In genomic region chr1:66929289-66929688, GRCh38 we compare ENCODE assay signal across 9 cellular contexts. TPM values are rescaled to one million over a fixed set of nuclear protein-coding genes. Genes with fewer than 3 reads are reported as not detected.
DNase-seq lines count a peak whose midpoint lies in the region; ATAC-seq, FAIRE-seq and TF ChIP-seq lines count a peak whose summit lies in the region.
"Had no signal": no experiment of that assay in that cellular context is flagged by ENCODE, and none has a peak within 500 bp of the region (broad histone marks: within the 10 kb centered on the region; RNA-seq: fewer than 3 reads in every experiment).

No MANE protein-coding gene starts in this region.

- TF ChIP-seq CTCF in HepG2 (CRISPR knock-in tag; IDR thresholded peaks at IDR 0.05) (no peak), transverse colon (IDR thresholded peaks at IDR 0.05) (no peak)

- peak overlapping the region; percentile 83 to 89 for H3K4me3 Mint-ChIP-seq in activated T-cell treated with anti-CD3 and anti-CD28 coated beads, Interleukin-2, amount 50 U/mL, for 72 hours

- peaks cover 39% of the 10 kb centered on the region for H3K4me1 ChIP-seq in adipocyte (ENCODE audit: control insufficient read depth, insufficient read depth, low read length)
- H3K4me1 ChIP-seq in HepG2 (ENCODE audit: insufficient read depth, low read length): peaks cover 47% of the 10 kb centered on the region
- peaks cover 20 to 64% (median 43%) of the 10 kb centered on the region in 4 donors for H3K4me1 ChIP-seq in transverse colon

- H3K36me3 Mint-ChIP-seq in activated T-cell treated with anti-CD3 and anti-CD28 coated beads, Interleukin-2, amount 50 U/mL, for 72 hours (ENCODE audit: insufficient read depth in 2 of 2): peaks cover 10 to 11% of the 10 kb centered on the region in 2 donors

- POLR2A ChIA-PET in HepG2 (lab: Yijun Ruan, JAX): interaction anchor here (3.1 kb wide), 1 partner anchor 15 kb away, joined by 14 read pairs; no protein-coding TSS in a partner anchor

- H3K9me3 Mint-ChIP-seq in activated T-cell treated with anti-CD3 and anti-CD28 coated beads, Interleukin-2, amount 50 U/mL, for 72 hours: no peaks in the 10 kb centered on the region

- H3K36me3 ChIP-seq in adipocyte (ENCODE audit: control insufficient read depth, insufficient read depth, low read length, severe bottlenecking) (no peaks in the 10 kb centered on the region), HepG2 (replicated peaks in 1 of 2; ENCODE audit: control insufficient read depth in 1 of 2, insufficient read depth in 2 of 2, low read length in 2 of 2) (no peaks in the 10 kb centered on the region), transverse colon (no peaks in the 10 kb centered on the region)

- peak overlapping the region; percentile 93 for H3K4me3 ChIP-seq in adipocyte (ENCODE audit: low read length)
- H3K4me3 ChIP-seq in HepG2 (replicated peaks in 1 of 3; ENCODE audit: insufficient read depth in 1 of 3, low read depth in 2 of 3, low read length in 3 of 3): peak overlapping the region in 1 of 3 experiments; percentile 55; a peak in 3 of 6 replicates
- H3K4me3 ChIP-seq in transverse colon: peak overlapping the region in 3 of 4 donors; percentile 69 to 81 (median 74)

- TSS peak; percentile 42 for BruUV-seq in HepG2 (replicated peaks; lab: Mats Ljungman, UMichigan)

- FAIRE-seq in HepG2 (lab: Jason Lieb, UNC): no peak
- FAIRE-seq: G401.6 had no signal

- TF ChIP-seq POLR2A in HepG2 (IDR thresholded peaks at IDR 0.05; ENCODE audit: insufficient read depth in 1 of 2, low read depth in 2 of 2, low read length in 2 of 2) (no peak), transverse colon (IDR thresholded peaks at IDR 0.05) (no peak)

- H3K9ac ChIP-seq in adipocyte (ENCODE audit: low read length) (peak overlapping the region; percentile 89), HepG2 (ENCODE audit: insufficient read depth, low read depth, low read length) (peak overlapping the region; percentile 54; the same call in 1 of the 2 replicates)

- H3K27me3 Mint-ChIP-seq in activated T-cell treated with anti-CD3 and anti-CD28 coated beads, Interleukin-2, amount 50 U/mL, for 72 hours (ENCODE audit: low read depth): no peaks in the 10 kb centered on the region

- H3K9me3 ChIP-seq in adipocyte (ENCODE audit: control insufficient read depth, low read length): no peaks in the 10 kb centered on the region
- H3K9me3 ChIP-seq in HepG2 (ENCODE audit: low read length): no peaks in the 10 kb centered on the region
- no peaks in the 10 kb centered on the region for H3K9me3 ChIP-seq in transverse colon

- peak overlapping the region; percentile 78 for H3K4me2 ChIP-seq in HepG2 (ENCODE audit: low read depth, low read length)

- WGBS in HepG2 (ENCODE audit: low lambda C conversion rate): 83% methylated on average over 2 of the region's 2 CpGs
- 39 to 40% methylated on average over 2 of the region's 2 CpGs for WGBS in transverse colon (ENCODE audit: low coverage in 1 of 2), 2 donors

- H3K27me3 ChIP-seq in adipocyte (replicated peaks; ENCODE audit: control insufficient read depth, insufficient read depth, low read length) (no peaks in the 10 kb centered on the region), HepG2 (ENCODE audit: control insufficient read depth in 1 of 2, insufficient read depth in 2 of 2, low read length in 2 of 2) (no peaks in the 10 kb centered on the region; a peak in 1 of 5 replicates), transverse colon (no peaks in the 10 kb centered on the region)

- H3K27ac ChIP-seq in HepG2 (ENCODE audit: extremely low read length, insufficient read depth, low read length) (peak overlapping the region; percentile 94), transverse colon (peak overlapping the region; percentile 96 to 98 (median 96))

- peaks cover 57% of the 10 kb centered on the region for H3K4me1 Mint-ChIP-seq in activated T-cell treated with anti-CD3 and anti-CD28 coated beads, Interleukin-2, amount 50 U/mL, for 72 hours (ENCODE audit: low read depth)

- CTCF ChIA-PET in HepG2 (lab: Yijun Ruan, JAX; ENCODE audit: low intra/inter-chr PET ratio, low total read pairs): no interaction called here

- no peak overlapping the region for H2AFZ ChIP-seq in HepG2 (ENCODE audit: low read length)

- no peak for TF ChIP-seq RAD21 in HepG2 (CRISPR knock-in tag; IDR thresholded peaks at IDR 0.05)

- peaks cover 54% of the 10 kb centered on the region for H3K79me2 ChIP-seq in HepG2 (ENCODE audit: insufficient read depth, low read length)

- no peak for ATAC-seq in activated T-cell treated with anti-CD3 and anti-CD28 coated beads, Interleukin-2, amount 50 U/mL, for 72 hours (replicated peaks in 1 of 2)
- no peak for ATAC-seq in HepG2

- in situ Hi-C loops in HepG2 (cut with HindIII; ENCODE audit: extremely low pct_ligation_motif_present, low pct_unique_long_range_greater_than_20kb): loop anchor here (5.0 to 25.0 kb wide), 2 partner anchors 123 to 483 kb away; partner anchors contain the start of gene SLC35D1
- in situ Hi-C loops in transverse colon (cut with MboI; ENCODE audit: low pct_ligation_motif_present in 1 of 4, low pct_unique_long_range_greater_than_20kb in 1 of 4, low sequenced_read_pairs in 3 of 4): no loop called here

- peak in 1 of 2 donors; percentile 27 for DNase-seq in activated T-cell treated with anti-CD3 and anti-CD28 coated beads, Interleukin-2, amount 50 U/mL, for 72 hours
- no peak for DNase-seq in activated T-cell treated with anti-CD3 and anti-CD28 coated beads for 4 hours
- no peak for DNase-seq in adipocyte (ENCODE audit: low read depth)
- no peak for DNase-seq in HepG2 (ENCODE audit: low spot score)
- no peak for DNase-seq in transverse colon
- no peak for DNase-seq in NCI-H146 treated with DMSO at 0.1 percent for 48 hours (lab: John Stamatoyannopoulos, UW; ENCODE audit: unreplicated experiment)
- no peak for DNase-seq in AG08395 (ENCODE audit: low spot score)
- no peak for DNase-seq in HuH-7 (ENCODE audit: low spot score)

- 0 out of 2 replicates have a peak, but pooled peaks cover 5% of the 10 kb centered on the region for H4K20me1 ChIP-seq in HepG2 (ENCODE audit: insufficient read depth, low read length)

- intact Hi-C loops in HepG2 (cut with micrococcal nuclease; ENCODE audit: unreplicated experiment): loop anchor here (5.0 kb wide), 1 partner anchor 162 kb away; no protein-coding TSS in a partner anchor
- intact Hi-C loops in transverse colon (cut with DNase I; ENCODE audit: low total_unique reads): no loop called here

- TF ChIP-seq EP300 in HepG2 (IDR thresholded peaks at IDR 0.05; ENCODE audit: low read depth in 2 of 2, low read length in 2 of 2) (no peak), HepG2 (CRISPR knock-in tag; IDR thresholded peaks at IDR 0.05; ENCODE audit: borderline replicate concordance) (no peak), transverse colon (IDR thresholded peaks at IDR 0.05; ENCODE audit: low read depth) (no peak)

- peak overlapping the region; percentile 91 for H3K27ac Mint-ChIP-seq in activated T-cell treated with anti-CD3 and anti-CD28 coated beads, Interleukin-2, amount 50 U/mL, for 72 hours

RNA-seq across cellular contexts. Expression of gene MIER1, which starts 4.5 kb away (rescaled TPM):
- total RNA-seq in activated T-cell treated with anti-CD3 and anti-CD28 coated beads, Interleukin-2, amount 50 U/mL, for 72 hours: 10 to 100 TPM; 60.0 to 60.1 TPM
- 30.4 and 49.3 TPM in 2 replicates for total RNA-seq in HepG2 (2016; rRNA removed; fragmentation: Illumina TruSeq; extraction: Trizol)
- 21.3 and 23.1 TPM in 2 replicates for total RNA-seq in HepG2 (2016; cell fraction: cytosol; rRNA removed; fragmentation: Illumina TruSeq; extraction: Trizol; ENCODE audit: low read depth)
- total RNA-seq in HepG2 (2016; cell fraction: insoluble cytoplasmic fraction; rRNA removed; fragmentation: Illumina TruSeq; extraction: Trizol): 29.2 and 46.7 TPM in 2 replicates
- total RNA-seq in HepG2 (2016; cell fraction: membrane; rRNA removed; fragmentation: Illumina TruSeq; extraction: Trizol): 20.0 and 23.3 TPM in 2 replicates
- total RNA-seq in HepG2 (2016; cell fraction: nucleus; rRNA removed; fragmentation: Illumina TruSeq; extraction: Trizol): 27.6 and 28.7 TPM in 2 replicates
- polyA plus RNA-seq in HepG2 (2011; rRNA removed): 5.8 and 7.0 TPM in 2 replicates
- polyA plus RNA-seq in HepG2 (2011; cell fraction: cytosol; rRNA removed): 2.4 and 3.9 TPM in 2 replicates
- polyA plus RNA-seq in HepG2 (2011; cell fraction: nucleus; rRNA removed): 3.5 and 4.5 TPM in 2 replicates
- 9.4 and 12.5 TPM in 2 replicates for polyA plus RNA-seq in HepG2 (2012)
- polyA plus RNA-seq in HepG2 (2016; cell fraction: cytosol; fragmentation: Illumina TruSeq; extraction: Trizol; ENCODE audit: low read depth): 2.3 and 2.4 TPM in 2 replicates
- 24.6 and 29.2 TPM in 2 replicates for polyA plus RNA-seq in HepG2 (2016; cell fraction: insoluble cytoplasmic fraction; fragmentation: Illumina TruSeq; extraction: Trizol; ENCODE audit: low read depth)
- polyA plus RNA-seq in HepG2 (2016; cell fraction: membrane; fragmentation: Illumina TruSeq; extraction: Trizol; ENCODE audit: low read depth): 6.4 and 6.7 TPM in 2 replicates
- 21.5 and 24.2 TPM in 2 replicates for polyA plus RNA-seq in HepG2 (2016; cell fraction: nucleus; fragmentation: Illumina TruSeq; extraction: Trizol; ENCODE audit: insufficient read depth, low read depth)
- 7.4 and 14.2 TPM in 2 replicates for polyA minus RNA-seq in HepG2 (2011; rRNA and poly(A)+ RNA removed; ENCODE audit: low replicate concordance)
- polyA minus RNA-seq in HepG2 (2011; cell fraction: cytosol; rRNA and poly(A)+ RNA removed): 18.3 and 20.1 TPM in 2 replicates
- 51.3 and 53.3 TPM in 2 replicates for polyA minus RNA-seq in HepG2 (2011; cell fraction: nucleus; rRNA and poly(A)+ RNA removed)
- total RNA-seq in transverse colon: 10 to 100 TPM; 32.6 to 85.7 (median 65.2) TPM

RNA-seq across cellular contexts. Expression of gene DNAI4, which starts 4.6 kb away (rescaled TPM):
- 1 to 10 TPM; 1.8 to 3.1 TPM for total RNA-seq in activated T-cell treated with anti-CD3 and anti-CD28 coated beads, Interleukin-2, amount 50 U/mL, for 72 hours
- 0.04 and 0.38 TPM in 2 replicates for total RNA-seq in HepG2 (2016; rRNA removed; fragmentation: Illumina TruSeq; extraction: Trizol)
- total RNA-seq in HepG2 (2016; cell fraction: cytosol; rRNA removed; fragmentation: Illumina TruSeq; extraction: Trizol; ENCODE audit: low read depth): 1.8 and 4.7 TPM in 2 replicates
- total RNA-seq in HepG2 (2016; cell fraction: insoluble cytoplasmic fraction; rRNA removed; fragmentation: Illumina TruSeq; extraction: Trizol): 0.33 and 2.4 TPM in 2 replicates
- 0.69 and 0.80 TPM in 2 replicates for total RNA-seq in HepG2 (2016; cell fraction: membrane; rRNA removed; fragmentation: Illumina TruSeq; extraction: Trizol)
- 3.9 and 6.5 TPM in 2 replicates for total RNA-seq in HepG2 (2016; cell fraction: nucleus; rRNA removed; fragmentation: Illumina TruSeq; extraction: Trizol)
- polyA plus RNA-seq in HepG2 (2011; rRNA removed): 0.08 and 0.25 TPM in 2 replicates
- 0.08 and 0.15 TPM in 2 replicates for polyA plus RNA-seq in HepG2 (2011; cell fraction: cytosol; rRNA removed)
- polyA plus RNA-seq in HepG2 (2011; cell fraction: nucleus; rRNA removed): 0.02 and 0.16 TPM in 2 replicates
- 0.24 and 2.1 TPM in 2 replicates for polyA plus RNA-seq in HepG2 (2012)
- 0.80 and 2.0 TPM in 2 replicates for polyA plus RNA-seq in HepG2 (2016; cell fraction: cytosol; fragmentation: Illumina TruSeq; extraction: Trizol; ENCODE audit: low read depth)
- polyA plus RNA-seq in HepG2 (2016; cell fraction: insoluble cytoplasmic fraction; fragmentation: Illumina TruSeq; extraction: Trizol; ENCODE audit: low read depth): 0.37 and 0.70 TPM in 2 replicates
- 0.24 and 1.4 TPM in 2 replicates for polyA plus RNA-seq in HepG2 (2016; cell fraction: membrane; fragmentation: Illumina TruSeq; extraction: Trizol; ENCODE audit: low read depth)
- polyA plus RNA-seq in HepG2 (2016; cell fraction: nucleus; fragmentation: Illumina TruSeq; extraction: Trizol; ENCODE audit: insufficient read depth, low read depth): 0.70 and 0.71 TPM in 2 replicates
- polyA minus RNA-seq in HepG2 (2011; rRNA and poly(A)+ RNA removed; ENCODE audit: low replicate concordance): 0.89 and 3.4 TPM in 2 replicates
- polyA minus RNA-seq in HepG2 (2011; cell fraction: cytosol; rRNA and poly(A)+ RNA removed): not detected in 2 replicates
- polyA minus RNA-seq in HepG2 (2011; cell fraction: nucleus; rRNA and poly(A)+ RNA removed): 0.50 and 0.64 TPM in 2 replicates
- total RNA-seq in transverse colon: 10 to 100 TPM in 2 of 4 donors, 1 to 10 TPM in 2; 6.2 to 26.5 (median 16.8) TPM
